Comparison of ENCODE assay signal across 25 cellular contexts in genomic region chr2:30680121-30680520, GRCh38.
"Had no signal": no experiment of that assay in that cellular context is flagged by ENCODE, and none has a peak within 500 bp of the region (broad histone marks: within the 10 kb centered on the region; RNA-seq: fewer than 3 reads in every experiment).

No MANE protein-coding gene starts in this region.

- H3K4me3 Mint-ChIP-seq: activated naive CD4-positive, alpha-beta T cell treated with anti-CD3 and anti-CD28 coated beads for 36 hours; activated naive CD8-positive, alpha-beta T cell treated with anti-CD3 and anti-CD28 coated beads for 36 hours; activated T-cell treated with anti-CD3 and anti-CD28 coated beads, Interleukin-2, amount 50 U/mL, for 72 hours; dendritic cell treated with granulocyte-macrophage colony-stimulating factor and Interleukin-4, amounts not matched to agents 40 ng/mL and 50 ng/mL, for 4 days; naive thymus-derived CD4-positive, alpha-beta T cell; neural crest cell had no signal

- H3K9ac ChIP-seq: parathyroid adenoma had no signal

- H3K27ac Mint-ChIP-seq: activated naive CD4-positive, alpha-beta T cell treated with anti-CD3 and anti-CD28 coated beads for 36 hours; activated naive CD8-positive, alpha-beta T cell treated with anti-CD3 and anti-CD28 coated beads for 36 hours; activated T-cell treated with anti-CD3 and anti-CD28 coated beads, Interleukin-2, amount 50 U/mL, for 72 hours; dendritic cell treated with granulocyte-macrophage colony-stimulating factor and Interleukin-4, amounts not matched to agents 40 ng/mL and 50 ng/mL, for 4 days; naive thymus-derived CD4-positive, alpha-beta T cell had no signal

- H3K4me1 ChIP-seq: adrenal gland, ascending aorta, esophagus squamous epithelium, left lung, parathyroid adenoma had no signal

- H3K9me3 Mint-ChIP-seq: activated naive CD4-positive, alpha-beta T cell treated with anti-CD3 and anti-CD28 coated beads for 36 hours; activated naive CD8-positive, alpha-beta T cell treated with anti-CD3 and anti-CD28 coated beads for 36 hours; activated T-cell treated with anti-CD3 and anti-CD28 coated beads, Interleukin-2, amount 50 U/mL, for 72 hours; dendritic cell treated with granulocyte-macrophage colony-stimulating factor and Interleukin-4, amounts not matched to agents 40 ng/mL and 50 ng/mL, for 4 days; neural crest cell had no signal

- H3K27ac ChIP-seq: ascending aorta, left lung, parathyroid adenoma, SJSA1, VCaP had no signal

- H3K36me3 ChIP-seq: adrenal gland, ascending aorta, esophagus squamous epithelium, left lung, SJSA1 had no signal

- H3K27me3 ChIP-seq: adrenal gland, ascending aorta, esophagus squamous epithelium, left lung, SJSA1 had no signal

- DNase-seq: activated CD4-positive, alpha-beta T cell treated with anti-CD3 and anti-CD28 coated beads for 4 hours; activated CD4-positive, alpha-beta T cell treated with anti-CD3 and anti-CD28 coated beads, Interleukin-2, amount 50 U/mL, for 4 hours; activated effector memory CD4-positive, alpha-beta T cell treated with Interleukin-2 at 50 U/mL for 16 hours; activated naive CD4-positive, alpha-beta T cell treated with anti-CD3 and anti-CD28 coated beads for 36 hours; activated naive CD8-positive, alpha-beta T cell treated with anti-CD3 and anti-CD28 coated beads for 36 hours; activated T-cell treated with anti-CD3 and anti-CD28 coated beads for 4 hours; activated T-cell treated with anti-CD3 and anti-CD28 coated beads, Interleukin-2, amount 50 U/mL, for 72 hours; effector CD4-positive, alpha-beta T cell; esophagus squamous epithelium; foreskin melanocyte; kidney glomerular epithelial cell; left lung; right cardiac atrium; stimulated activated CD4-positive, alpha-beta T cell treated with anti-CD3 and anti-CD28 coated beads, Interleukin-4, amount 100 ng/mL, for 1 hour; stimulated activated naive CD8-positive, alpha-beta T cell treated with anti-CD3 and anti-CD28 coated beads, Interleukin-15, Interleukin-2, amounts not matched to agents 100 U/mL and 50 U/mL, for 24 hours; T-helper 1 cell; T-helper 9 cell had no signal

- H3K9me3 ChIP-seq: adrenal gland, ascending aorta, esophagus squamous epithelium, left lung, SJSA1 had no signal

- H3K36me3 Mint-ChIP-seq: activated naive CD8-positive, alpha-beta T cell treated with anti-CD3 and anti-CD28 coated beads for 36 hours; naive thymus-derived CD4-positive, alpha-beta T cell had no signal

- H3K79me2 ChIP-seq: parathyroid adenoma had no signal

- H3K4me3 ChIP-seq: adrenal gland, ascending aorta, esophagus squamous epithelium, left lung, SJSA1 had no signal

- H2AFZ ChIP-seq: parathyroid adenoma had no signal

- ATAC-seq: left lung; naive thymus-derived CD4-positive, alpha-beta T cell; right cardiac atrium had no signal

- H3K27me3 Mint-ChIP-seq: activated naive CD8-positive, alpha-beta T cell treated with anti-CD3 and anti-CD28 coated beads for 36 hours; dendritic cell treated with granulocyte-macrophage colony-stimulating factor and Interleukin-4, amounts not matched to agents 40 ng/mL and 50 ng/mL, for 4 days had no signal

- H3K4me1 Mint-ChIP-seq: activated naive CD8-positive, alpha-beta T cell treated with anti-CD3 and anti-CD28 coated beads for 36 hours had no signal
